ENCODE assay signal across 34 cellular contexts in the genomic region with DNA sequence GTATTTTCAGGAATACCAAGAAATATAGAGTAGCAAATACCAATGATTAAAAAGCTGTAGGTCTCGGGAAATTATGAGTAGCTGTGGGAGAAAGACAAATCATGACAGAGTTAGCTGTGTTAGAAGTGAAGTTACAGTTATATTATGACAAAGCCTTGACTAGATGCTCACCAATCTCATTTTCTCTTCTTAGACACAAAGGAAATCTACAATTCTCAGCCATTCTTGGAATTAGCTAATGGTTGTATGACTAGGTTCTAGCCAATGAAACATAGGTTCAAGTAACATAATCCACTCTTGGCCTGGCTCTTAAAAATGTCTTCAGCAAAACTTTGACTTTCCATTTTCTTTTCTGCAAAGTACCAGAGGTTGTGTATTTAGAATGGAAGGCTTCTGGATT.
A peak's percentile ranks its signal among the peaks of the same experiment; 100 is the strongest.
DNase-seq lines count a peak whose midpoint lies in the region; ATAC-seq and TF ChIP-seq lines count a peak whose summit lies in the region.
"Had no signal": no experiment of that assay in that cellular context is flagged by ENCODE, and none has a peak within 500 bp of the region (broad histone marks: within the 10 kb centered on the region; RNA-seq: fewer than 3 reads in every experiment).

No MANE protein-coding gene starts in this region.

- no peak overlapping the region for H3K9ac ChIP-seq in colonic mucosa (ENCODE audit: low read depth in 2 of 2, low read length in 2 of 2)
- H3K9ac ChIP-seq: BLaER1; BLaER1 treated with 17β-estradiol and CSF1 and Interleukin-3, amounts not matched to agents 10 nM and 100 nM had no signal

- H3K27me3 ChIP-seq in colonic mucosa: no peaks in the 10 kb centered on the region
- H3K27me3 ChIP-seq: BE2C; BLaER1; BLaER1 treated with 17β-estradiol and CSF1 and Interleukin-3, amounts not matched to agents 10 nM and 100 nM had no signal

- POLR2A ChIA-PET in activated CD4-positive, alpha-beta T cell treated with anti-CD3 and anti-CD28 coated beads for 36 hours (lab: Charles Lee): no interaction called here

- peaks cover 2% of the 10 kb centered on the region for H3K36me3 Mint-ChIP-seq in activated CD4-positive, alpha-beta T cell treated with anti-CD3 and anti-CD28 coated beads for 36 hours (ENCODE audit: low read depth)
- peaks cover 0 to 1% of the 10 kb centered on the region in 2 donors for H3K36me3 Mint-ChIP-seq in activated T-cell treated with anti-CD3 and anti-CD28 coated beads, Interleukin-2, amount 50 U/mL, for 72 hours (ENCODE audit: insufficient read depth in 2 of 2)
- H3K36me3 Mint-ChIP-seq in activated T-cell treated with anti-CD3 and anti-CD28 coated beads, Interleukin-2, amount 50 U/mL, for 24 hours (ENCODE audit: low read depth): peaks cover 7% of the 10 kb centered on the region
- H3K36me3 Mint-ChIP-seq in activated T-helper 17 cell treated with anti-CD3 and anti-CD28 coated beads, Interleukin-2, amount 50 U/mL, for 72 hours (ENCODE audit: low read depth): peaks cover 22% of the 10 kb centered on the region
- H3K36me3 Mint-ChIP-seq in stimulated activated effector memory CD8-positive, alpha-beta T cell treated with anti-CD3 and anti-CD28 coated beads, Interleukin-12 subunit alpha, Interleukin-12 subunit beta, amount 100 ng/mL, for 72 hours: peaks cover 11% of the 10 kb centered on the region
- H3K36me3 Mint-ChIP-seq: CD14-positive monocyte had no signal

- no peak overlapping the region for H3K27ac Mint-ChIP-seq in activated CD4-positive, alpha-beta T cell treated with anti-CD3 and anti-CD28 coated beads for 36 hours
- peak overlapping the region; percentile 89 for H3K27ac Mint-ChIP-seq in activated T-cell treated with anti-CD3 and anti-CD28 coated beads, Interleukin-2, amount 50 U/mL, for 72 hours
- no peak overlapping the region for H3K27ac Mint-ChIP-seq in activated T-cell treated with anti-CD3 and anti-CD28 coated beads, Interleukin-2, amount 50 U/mL, for 24 hours
- H3K27ac Mint-ChIP-seq in activated T-helper 17 cell treated with anti-CD3 and anti-CD28 coated beads, Interleukin-2, amount 50 U/mL, for 72 hours: peak overlapping the region; percentile 5
- no peak overlapping the region for H3K27ac Mint-ChIP-seq in stimulated activated effector memory CD8-positive, alpha-beta T cell treated with anti-CD3 and anti-CD28 coated beads, Interleukin-12 subunit alpha, Interleukin-12 subunit beta, amount 100 ng/mL, for 72 hours
- H3K27ac Mint-ChIP-seq: B cell; CD14-positive monocyte; CD4-positive, alpha-beta memory T cell; CD4-positive, alpha-beta T cell; CD4-positive, CD25-positive, alpha-beta regulatory T cell; CD8-positive, alpha-beta memory T cell; CD8-positive, alpha-beta T cell had no signal

- intact Hi-C loops in activated CD4-positive, alpha-beta T cell treated with anti-CD3 and anti-CD28 coated beads for 36 hours (cut with DNase I, micrococcal nuclease): no loop called here
- intact Hi-C loops in colonic mucosa (cut with DNase I): no loop called here

- CTCF ChIA-PET in activated CD4-positive, alpha-beta T cell treated with anti-CD3 and anti-CD28 coated beads for 36 hours (lab: Charles Lee): interaction anchor here (0.6 kb wide), 1 partner anchor 30 kb away, joined by 5 read pairs; no protein-coding TSS in a partner anchor

- DNase-seq in activated CD4-positive, alpha-beta T cell treated with anti-CD3 and anti-CD28 coated beads for 36 hours: no peak
- DNase-seq in activated CD4-positive, alpha-beta T cell treated with anti-CD3 and anti-CD28 coated beads for 1 hour: no peak
- DNase-seq in activated T-cell treated with anti-CD3 and anti-CD28 coated beads, Interleukin-2, amount 50 U/mL, for 72 hours: no peak
- no peak for DNase-seq in activated T-cell treated with anti-CD3 and anti-CD28 coated beads, Interleukin-2, amount 50 U/mL, for 24 hours
- no peak for DNase-seq in stimulated activated effector memory CD8-positive, alpha-beta T cell treated with anti-CD3 and anti-CD28 coated beads, Interleukin-12 subunit alpha, Interleukin-12 subunit beta, amount 100 ng/mL, for 72 hours (ENCODE audit: low spot score in 2 of 2)
- DNase-seq in colonic mucosa (no peak), nucleus accumbens (lab: John Stamatoyannopoulos, UW) (no peak)
- DNase-seq: 8988T; ACHN; AML-193; BE2C; C1 segment of cervical spinal cord; Caco-2; Calu3; CD4-positive, alpha-beta memory T cell; CD4-positive, alpha-beta T cell; CD4-positive, CD25-positive, alpha-beta regulatory T cell; CD8-positive, alpha-beta memory T cell; CD8-positive, alpha-beta T cell; COR-L47; DMS 273 treated with DMSO at 0.1 percent for 48 hours; DMS153; DMS53; DMS79; DMS79 treated with DMSO at 0.1 percent for 48 hours; DND-41 had no signal

- ATAC-seq in activated CD4-positive, alpha-beta T cell treated with anti-CD3 and anti-CD28 coated beads for 36 hours: peak; percentile 12
- ATAC-seq in activated T-cell treated with anti-CD3 and anti-CD28 coated beads, Interleukin-2, amount 50 U/mL, for 72 hours (replicated peaks in 1 of 2): peak in 1 of 2 donors; percentile 66
- peak; percentile 52 for ATAC-seq in activated T-helper 17 cell treated with anti-CD3 and anti-CD28 coated beads, Interleukin-2, amount 50 U/mL, for 72 hours (replicated peaks)
- ATAC-seq in stimulated activated effector memory CD8-positive, alpha-beta T cell treated with anti-CD3 and anti-CD28 coated beads, Interleukin-12 subunit alpha, Interleukin-12 subunit beta, amount 100 ng/mL, for 72 hours: peak; percentile 78
- ATAC-seq: A549; CD8-positive, alpha-beta T cell had no signal

- H3K4me3 Mint-ChIP-seq in activated CD4-positive, alpha-beta T cell treated with anti-CD3 and anti-CD28 coated beads for 36 hours: no peak overlapping the region
- H3K4me3 Mint-ChIP-seq in activated T-cell treated with anti-CD3 and anti-CD28 coated beads, Interleukin-2, amount 50 U/mL, for 72 hours: no peak overlapping the region
- no peak overlapping the region for H3K4me3 Mint-ChIP-seq in activated T-cell treated with anti-CD3 and anti-CD28 coated beads, Interleukin-2, amount 50 U/mL, for 24 hours
- H3K4me3 Mint-ChIP-seq in activated T-helper 17 cell treated with anti-CD3 and anti-CD28 coated beads, Interleukin-2, amount 50 U/mL, for 72 hours: no peak overlapping the region
- no peak overlapping the region for H3K4me3 Mint-ChIP-seq in stimulated activated effector memory CD8-positive, alpha-beta T cell treated with anti-CD3 and anti-CD28 coated beads, Interleukin-12 subunit alpha, Interleukin-12 subunit beta, amount 100 ng/mL, for 72 hours
- H3K4me3 Mint-ChIP-seq: B cell; CD14-positive monocyte; CD4-positive, alpha-beta memory T cell; CD4-positive, alpha-beta T cell; CD4-positive, CD25-positive, alpha-beta regulatory T cell; CD8-positive, alpha-beta memory T cell; CD8-positive, alpha-beta T cell had no signal

- no peaks in the 10 kb centered on the region for H3K36me3 ChIP-seq in colonic mucosa
- H3K36me3 ChIP-seq: BE2C; BLaER1; BLaER1 treated with 17β-estradiol and CSF1 and Interleukin-3, amounts not matched to agents 10 nM and 100 nM had no signal

- no peak overlapping the region for H3K4me3 ChIP-seq in colonic mucosa
- H3K4me3 ChIP-seq: A549; BLaER1; BLaER1 treated with 17β-estradiol and CSF1 and Interleukin-3, amounts not matched to agents 10 nM and 100 nM had no signal

- H3K27ac ChIP-seq in colonic mucosa: no peak overlapping the region
- H3K27ac ChIP-seq: 22Rv1; A549; BLaER1; BLaER1 treated with 17β-estradiol and CSF1 and Interleukin-3, amounts not matched to agents 10 nM and 100 nM; C4-2B had no signal

- H3K4me1 ChIP-seq in colonic mucosa: no peaks in the 10 kb centered on the region
- H3K4me1 ChIP-seq: A549; BE2C; BLaER1; BLaER1 treated with 17β-estradiol and CSF1 and Interleukin-3, amounts not matched to agents 10 nM and 100 nM; Caco-2 had no signal

- no peaks in the 10 kb centered on the region for H3K4me1 Mint-ChIP-seq in activated CD4-positive, alpha-beta T cell treated with anti-CD3 and anti-CD28 coated beads for 36 hours
- no peaks in the 10 kb centered on the region for H3K4me1 Mint-ChIP-seq in activated T-cell treated with anti-CD3 and anti-CD28 coated beads, Interleukin-2, amount 50 U/mL, for 72 hours (ENCODE audit: low read depth)
- no peaks in the 10 kb centered on the region for H3K4me1 Mint-ChIP-seq in activated T-cell treated with anti-CD3 and anti-CD28 coated beads, Interleukin-2, amount 50 U/mL, for 24 hours (ENCODE audit: low read depth)
- H3K4me1 Mint-ChIP-seq in activated T-helper 17 cell treated with anti-CD3 and anti-CD28 coated beads, Interleukin-2, amount 50 U/mL, for 72 hours: no peaks in the 10 kb centered on the region
- no peaks in the 10 kb centered on the region for H3K4me1 Mint-ChIP-seq in stimulated activated effector memory CD8-positive, alpha-beta T cell treated with anti-CD3 and anti-CD28 coated beads, Interleukin-12 subunit alpha, Interleukin-12 subunit beta, amount 100 ng/mL, for 72 hours
- H3K4me1 Mint-ChIP-seq: B cell; CD14-positive monocyte; CD4-positive, alpha-beta memory T cell; CD4-positive, CD25-positive, alpha-beta regulatory T cell; CD8-positive, alpha-beta memory T cell had no signal

- H3K9me3 Mint-ChIP-seq in activated CD4-positive, alpha-beta T cell treated with anti-CD3 and anti-CD28 coated beads for 36 hours (ENCODE audit: low read depth): no peaks in the 10 kb centered on the region
- H3K9me3 Mint-ChIP-seq in activated T-cell treated with anti-CD3 and anti-CD28 coated beads, Interleukin-2, amount 50 U/mL, for 72 hours: peaks cover 0 to 5% of the 10 kb centered on the region in 2 donors
- no peaks in the 10 kb centered on the region for H3K9me3 Mint-ChIP-seq in activated T-cell treated with anti-CD3 and anti-CD28 coated beads, Interleukin-2, amount 50 U/mL, for 24 hours
- H3K9me3 Mint-ChIP-seq in activated T-helper 17 cell treated with anti-CD3 and anti-CD28 coated beads, Interleukin-2, amount 50 U/mL, for 72 hours: no peaks in the 10 kb centered on the region
- H3K9me3 Mint-ChIP-seq in stimulated activated effector memory CD8-positive, alpha-beta T cell treated with anti-CD3 and anti-CD28 coated beads, Interleukin-12 subunit alpha, Interleukin-12 subunit beta, amount 100 ng/mL, for 72 hours: peaks cover 5% of the 10 kb centered on the region
- H3K9me3 Mint-ChIP-seq: CD8-positive, alpha-beta T cell had no signal

- H3K27me3 Mint-ChIP-seq in activated CD4-positive, alpha-beta T cell treated with anti-CD3 and anti-CD28 coated beads for 36 hours: no peaks in the 10 kb centered on the region
- no peaks in the 10 kb centered on the region for H3K27me3 Mint-ChIP-seq in activated T-cell treated with anti-CD3 and anti-CD28 coated beads, Interleukin-2, amount 50 U/mL, for 72 hours (ENCODE audit: low read depth)
- no peaks in the 10 kb centered on the region for H3K27me3 Mint-ChIP-seq in activated T-cell treated with anti-CD3 and anti-CD28 coated beads, Interleukin-2, amount 50 U/mL, for 24 hours
- H3K27me3 Mint-ChIP-seq in activated T-helper 17 cell treated with anti-CD3 and anti-CD28 coated beads, Interleukin-2, amount 50 U/mL, for 72 hours: no peaks in the 10 kb centered on the region
- H3K27me3 Mint-ChIP-seq: B cell; CD4-positive, alpha-beta memory T cell; CD4-positive, alpha-beta T cell; CD4-positive, CD25-positive, alpha-beta regulatory T cell; CD8-positive, alpha-beta memory T cell had no signal

- no peak for TF ChIP-seq CTCF in colonic mucosa (IDR thresholded peaks at IDR 0.05)

- no peaks in the 10 kb centered on the region for H3K9me3 ChIP-seq in colonic mucosa
- H3K9me3 ChIP-seq: A549; BE2C; BLaER1; BLaER1 treated with 17β-estradiol and CSF1 and Interleukin-3, amounts not matched to agents 10 nM and 100 nM; Caco-2 had no signal

Comparison
In these comparisons a context has a peak if more than half of its experiments do, and no peak if none do; other contexts are left out.
1. H3K27ac Mint-ChIP-seq: peak in activated T-cell treated with anti-CD3 and anti-CD28 coated beads, Interleukin-2, amount 50 U/mL, for 72 hours (single experiment) and activated T-helper 17 cell treated with anti-CD3 and anti-CD28 coated beads, Interleukin-2, amount 50 U/mL, for 72 hours (single experiment); none in activated CD4-positive, alpha-beta T cell treated with anti-CD3 and anti-CD28 coated beads for 36 hours (single experiment), activated T-cell treated with anti-CD3 and anti-CD28 coated beads, Interleukin-2, amount 50 U/mL, for 24 hours (single experiment) and stimulated activated effector memory CD8-positive, alpha-beta T cell treated with anti-CD3 and anti-CD28 coated beads, Interleukin-12 subunit alpha, Interleukin-12 subunit beta, amount 100 ng/mL, for 72 hours (single experiment).